Comparison of ENCODE assay signal across 18 cellular contexts in the genomic region with DNA sequence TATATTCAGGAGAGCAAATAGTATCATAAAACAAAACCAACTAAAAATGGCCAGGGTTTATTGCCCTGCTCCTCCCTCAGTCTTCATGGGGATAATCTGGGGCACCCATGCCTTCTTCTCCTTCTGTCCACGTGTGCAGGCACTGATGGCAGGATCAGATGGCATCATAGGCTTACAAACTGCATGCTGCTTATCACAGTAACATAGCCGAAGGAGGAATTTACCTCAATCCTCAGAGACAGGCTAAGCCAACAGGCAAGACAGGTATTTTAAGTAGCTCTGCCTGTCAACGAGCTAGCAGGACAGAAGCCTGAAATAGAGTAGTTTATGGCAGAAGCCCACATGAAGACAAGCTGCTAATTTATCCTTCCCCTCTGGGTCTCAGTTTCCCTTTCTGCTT. TPM values are rescaled to one million over a fixed set of nuclear protein-coding genes. Genes with fewer than 3 reads are reported as not detected.
DNase-seq lines count a peak whose midpoint lies in the region; ATAC-seq, FAIRE-seq and TF ChIP-seq lines count a peak whose summit lies in the region.
"Had no signal": no experiment of that assay in that cellular context is flagged by ENCODE, and none has a peak within 500 bp of the region (broad histone marks: within the 10 kb centered on the region; RNA-seq: fewer than 3 reads in every experiment).

No MANE protein-coding gene starts in this region.

- H3K9me3 Mint-ChIP-seq in activated CD8-positive, alpha-beta T cell treated with anti-CD3 and anti-CD28 coated beads, Interleukin-2, amount 10 ng/mL, durations not matched to agents 7 days and 5 days (ENCODE audit: insufficient read depth): no peaks in the 10 kb centered on the region
- H3K9me3 Mint-ChIP-seq in activated T-cell treated with anti-CD3 and anti-CD28 coated beads, Interleukin-2, amount 50 U/mL, for 4 hours: no peaks in the 10 kb centered on the region
- H3K9me3 Mint-ChIP-seq: activated T-cell treated with anti-CD3 and anti-CD28 coated beads, Interleukin-2, amount 50 U/mL, for 24 hours; natural killer cell treated with Interleukin-12 subunit alpha and Interleukin-12 subunit beta and Interleukin-15 and Interleukin-18, amount 100 ng/mL, for 72 hours; stimulated activated naive CD8-positive, alpha-beta T cell treated with anti-CD3 and anti-CD28 coated beads, Interleukin-15, Interleukin-2, amounts not matched to agents 100 ng/mL and 50 ng/mL, for 24 hours had no signal

- CTCF ChIA-PET in activated CD8-positive, alpha-beta T cell treated with anti-CD3 and anti-CD28 coated beads, Interleukin-2, amount 10 ng/mL, durations not matched to agents 7 days and 5 days (lab: Charles Lee): interaction anchor here (0.8 to 1.6 kb wide), 3 partner anchors 43 to 105 kb away, joined by 3 to 4 read pairs (median 3); no protein-coding TSS in a partner anchor

- H3K27me3 Mint-ChIP-seq in activated CD8-positive, alpha-beta T cell treated with anti-CD3 and anti-CD28 coated beads, Interleukin-2, amount 10 ng/mL, durations not matched to agents 7 days and 5 days (ENCODE audit: low read depth): peaks cover 3% of the 10 kb centered on the region
- H3K27me3 Mint-ChIP-seq in activated T-cell treated with anti-CD3 and anti-CD28 coated beads, Interleukin-2, amount 50 U/mL, for 4 hours (ENCODE audit: low read depth): no peaks in the 10 kb centered on the region
- H3K27me3 Mint-ChIP-seq: activated T-cell treated with anti-CD3 and anti-CD28 coated beads, Interleukin-2, amount 50 U/mL, for 24 hours; stimulated activated naive CD8-positive, alpha-beta T cell treated with anti-CD3 and anti-CD28 coated beads, Interleukin-15, Interleukin-2, amounts not matched to agents 100 ng/mL and 50 ng/mL, for 24 hours had no signal

- H3K9ac ChIP-seq in kidney (ENCODE audit: low read length in 2 of 2) (no peak overlapping the region), skeletal muscle tissue (ENCODE audit: low read depth in 1 of 3, low read length in 3 of 3) (peak overlapping the region in 2 of 3 donors; percentile 44 to 65)

- H3K27ac Mint-ChIP-seq in activated CD8-positive, alpha-beta T cell treated with anti-CD3 and anti-CD28 coated beads, Interleukin-2, amount 10 ng/mL, durations not matched to agents 7 days and 5 days: no peak overlapping the region
- H3K27ac Mint-ChIP-seq: activated T-cell treated with anti-CD3 and anti-CD28 coated beads, Interleukin-2, amount 50 U/mL, for 24 hours; natural killer cell treated with Interleukin-12 subunit alpha and Interleukin-12 subunit beta and Interleukin-15 and Interleukin-18, amount 100 ng/mL, for 72 hours; stimulated activated naive CD8-positive, alpha-beta T cell treated with anti-CD3 and anti-CD28 coated beads, Interleukin-15, Interleukin-2, amounts not matched to agents 100 ng/mL and 50 ng/mL, for 24 hours had no signal

- no peak overlapping the region for H3K4me3 ChIP-seq in Peyer's patch
- H3K4me3 ChIP-seq in kidney (ENCODE audit: low read length in 2 of 2): no peak overlapping the region
- H3K4me3 ChIP-seq in skeletal muscle tissue (ENCODE audit: low read length in 3 of 3): peak overlapping the region in 1 of 3 donors; percentile 15

- H3K27me3 ChIP-seq in Peyer's patch (no peaks in the 10 kb centered on the region), skeletal muscle tissue (ENCODE audit: control insufficient read depth in 3 of 3, insufficient read depth in 3 of 3, low read length in 3 of 3) (no peaks in the 10 kb centered on the region)
- H3K27me3 ChIP-seq: foreskin keratinocyte had no signal

- TF ChIP-seq POLR2A in Peyer's patch (IDR thresholded peaks at IDR 0.05): no peak

- FAIRE-seq in kidney (lab: Jason Lieb, UNC): no peak

- H3K27ac ChIP-seq in Peyer's patch (peak overlapping the region; percentile 13 to 66 (median 20)), kidney (ENCODE audit: low read depth in 2 of 2, low read length in 2 of 2) (peak overlapping the region; percentile 71 to 90), skeletal muscle tissue (ENCODE audit: low read depth, low read length) (peak overlapping the region; percentile 94)
- H3K27ac ChIP-seq: foreskin keratinocyte had no signal

- H3K36me3 Mint-ChIP-seq in activated CD8-positive, alpha-beta T cell treated with anti-CD3 and anti-CD28 coated beads, Interleukin-2, amount 10 ng/mL, durations not matched to agents 7 days and 5 days (ENCODE audit: low read depth): no peaks in the 10 kb centered on the region
- H3K36me3 Mint-ChIP-seq in activated T-cell treated with anti-CD3 and anti-CD28 coated beads, Interleukin-2, amount 50 U/mL, for 4 hours (ENCODE audit: insufficient read depth): no peaks in the 10 kb centered on the region
- H3K36me3 Mint-ChIP-seq: natural killer cell treated with Interleukin-12 subunit alpha and Interleukin-12 subunit beta and Interleukin-15 and Interleukin-18, amount 100 ng/mL, for 72 hours had no signal

- TF ChIP-seq CTCF in Peyer's patch (IDR thresholded peaks at IDR 0.05) (no peak), kidney (IDR thresholded peaks at IDR 0.05; ENCODE audit: borderline replicate concordance, extremely low read depth, insufficient read depth) (no peak)

- DNase-seq in Peyer's patch (peak in 1 of 3 donors; percentile 62), cerebellum (ENCODE audit: low spot score) (peak; percentile 19), kidney (no peak), AG08396 (ENCODE audit: low spot score) (no peak), NCI-H1048 (lab: John Stamatoyannopoulos, UW) (no peak)
- no peak for DNase-seq in activated CD8-positive, alpha-beta T cell treated with anti-CD3 and anti-CD28 coated beads, Interleukin-2, amount 10 ng/mL, durations not matched to agents 7 days and 5 days
- DNase-seq in activated T-cell treated with anti-CD3 and anti-CD28 coated beads, Interleukin-2, amount 50 U/mL, for 4 hours: no peak
- DNase-seq: activated CD4-positive, alpha-beta T cell treated with anti-CD3 and anti-CD28 coated beads for 48 hours; activated T-cell treated with anti-CD3 and anti-CD28 coated beads, Interleukin-2, amount 50 U/mL, for 24 hours; effector CD4-positive, alpha-beta T cell; NCI-H1436 treated with DMSO at 0.1 percent for 48 hours; NCI-H526 treated with DMSO at 0.1 percent for 48 hours had no signal

- no peak for ATAC-seq in activated CD8-positive, alpha-beta T cell treated with anti-CD3 and anti-CD28 coated beads, Interleukin-2, amount 10 ng/mL, durations not matched to agents 7 days and 5 days
- no peak for ATAC-seq in activated T-cell treated with anti-CD3 and anti-CD28 coated beads, Interleukin-2, amount 50 U/mL, for 4 hours
- ATAC-seq: foreskin keratinocyte; natural killer cell treated with Interleukin-12 subunit alpha and Interleukin-12 subunit beta and Interleukin-15 and Interleukin-18, amount 100 ng/mL, for 72 hours had no signal

- no peaks in the 10 kb centered on the region for H3K4me1 Mint-ChIP-seq in activated CD8-positive, alpha-beta T cell treated with anti-CD3 and anti-CD28 coated beads, Interleukin-2, amount 10 ng/mL, durations not matched to agents 7 days and 5 days (ENCODE audit: low read depth)
- no peaks in the 10 kb centered on the region for H3K4me1 Mint-ChIP-seq in activated T-cell treated with anti-CD3 and anti-CD28 coated beads, Interleukin-2, amount 50 U/mL, for 4 hours (ENCODE audit: low read depth)

- intact Hi-C loops in kidney (cut with DNase I): no loop called here

- peaks cover 0 to 55% (median 4%) of the 10 kb centered on the region in 4 donors for H3K4me1 ChIP-seq in Peyer's patch
- peaks cover 40 to 44% of the 10 kb centered on the region in 2 donors for H3K4me1 ChIP-seq in kidney (ENCODE audit: control insufficient read depth in 1 of 2, insufficient read depth in 1 of 2, low read depth in 1 of 2, low read length in 2 of 2)
- H3K4me1 ChIP-seq in skeletal muscle tissue (ENCODE audit: control insufficient read depth in 3 of 3, insufficient read depth in 3 of 3, low read length in 3 of 3): peaks cover 67 to 71% (median 68%) of the 10 kb centered on the region in 3 donors

- H3K36me3 ChIP-seq in Peyer's patch: peaks cover 0 to 2% (median 0%) of the 10 kb centered on the region in 3 donors
- no peaks in the 10 kb centered on the region for H3K36me3 ChIP-seq in kidney (ENCODE audit: control insufficient read depth in 1 of 2, insufficient read depth in 2 of 2, low read length in 2 of 2)
- no peaks in the 10 kb centered on the region for H3K36me3 ChIP-seq in skeletal muscle tissue (ENCODE audit: control insufficient read depth in 3 of 3, insufficient read depth in 3 of 3, low read length in 3 of 3)

- H3K4me3 Mint-ChIP-seq in activated CD8-positive, alpha-beta T cell treated with anti-CD3 and anti-CD28 coated beads, Interleukin-2, amount 10 ng/mL, durations not matched to agents 7 days and 5 days: no peak overlapping the region
- no peak overlapping the region for H3K4me3 Mint-ChIP-seq in activated T-cell treated with anti-CD3 and anti-CD28 coated beads, Interleukin-2, amount 50 U/mL, for 4 hours
- H3K4me3 Mint-ChIP-seq: activated T-cell treated with anti-CD3 and anti-CD28 coated beads, Interleukin-2, amount 50 U/mL, for 24 hours; natural killer cell treated with Interleukin-12 subunit alpha and Interleukin-12 subunit beta and Interleukin-15 and Interleukin-18, amount 100 ng/mL, for 72 hours; stimulated activated naive CD8-positive, alpha-beta T cell treated with anti-CD3 and anti-CD28 coated beads, Interleukin-15, Interleukin-2, amounts not matched to agents 100 ng/mL and 50 ng/mL, for 24 hours had no signal

- POLR2A ChIA-PET in activated CD8-positive, alpha-beta T cell treated with anti-CD3 and anti-CD28 coated beads, Interleukin-2, amount 10 ng/mL, durations not matched to agents 7 days and 5 days (lab: Charles Lee): no interaction called here

- H3K9me3 ChIP-seq in Peyer's patch (no peaks in the 10 kb centered on the region), kidney (ENCODE audit: control insufficient read depth in 1 of 2, low read length in 2 of 2) (no peaks in the 10 kb centered on the region), skeletal muscle tissue (ENCODE audit: control insufficient read depth in 3 of 3, low read length in 3 of 3) (no peaks in the 10 kb centered on the region)

RNA-seq across cellular contexts. Expression of gene LAMB3, which starts 9.4 kb away (rescaled TPM):
- total RNA-seq in Peyer's patch: 100 to 1,000 TPM in 3 of 4 donors, 1 to 10 TPM in 1; 9.1 to 109 (median 104) TPM
- 1.00 TPM for total RNA-seq in cerebellum
- total RNA-seq in kidney: 59.7 TPM
- polyA plus RNA-seq in kidney (ENCODE audit: insufficient read depth, low read depth, low replicate concordance): 2.5 TPM
- 0.52 TPM for total RNA-seq in skeletal muscle tissue
- under 1 TPM; 0.78 to 0.84 TPM for total RNA-seq in activated CD8-positive, alpha-beta T cell treated with anti-CD3 and anti-CD28 coated beads, Interleukin-2, amount 10 ng/mL, durations not matched to agents 7 days and 5 days
- total RNA-seq in activated T-cell treated with anti-CD3 and anti-CD28 coated beads, Interleukin-2, amount 50 U/mL, for 4 hours: 1 to 10 TPM in 1 of 3 donors, under 1 TPM in 2; 0.38 to 1.5 (median 0.55) TPM

RNA-seq across cellular contexts. Expression of gene G0S2, which starts 32.4 kb away (rescaled TPM):
- total RNA-seq in Peyer's patch: 10 to 100 TPM in 3 of 4 donors, 1 to 10 TPM in 1; 2.3 to 70.4 (median 14.1) TPM
- 1.2 TPM for total RNA-seq in cerebellum
- total RNA-seq in kidney: 15.5 TPM
- 103 TPM for polyA plus RNA-seq in kidney (ENCODE audit: insufficient read depth, low read depth, low replicate concordance)
- 78.8 TPM for total RNA-seq in skeletal muscle tissue
- total RNA-seq in activated CD8-positive, alpha-beta T cell treated with anti-CD3 and anti-CD28 coated beads, Interleukin-2, amount 10 ng/mL, durations not matched to agents 7 days and 5 days: not detected
- 10 to 100 TPM; 16.3 to 55.6 (median 39.0) TPM for total RNA-seq in activated T-cell treated with anti-CD3 and anti-CD28 coated beads, Interleukin-2, amount 50 U/mL, for 4 hours

RNA-seq across cellular contexts. Expression of gene CAMK1G, which starts 59.3 kb away (rescaled TPM):
- total RNA-seq in Peyer's patch (not detected), cerebellum (1.8 TPM), kidney (1.4 TPM), skeletal muscle tissue (not detected)
- 5.5 TPM for polyA plus RNA-seq in kidney (ENCODE audit: insufficient read depth, low read depth, low replicate concordance)
- total RNA-seq in activated CD8-positive, alpha-beta T cell treated with anti-CD3 and anti-CD28 coated beads, Interleukin-2, amount 10 ng/mL, durations not matched to agents 7 days and 5 days: not detected
- under 1 TPM; 0.08 to 0.15 (median 0.14) TPM for total RNA-seq in activated T-cell treated with anti-CD3 and anti-CD28 coated beads, Interleukin-2, amount 50 U/mL, for 4 hours
- total RNA-seq: foreskin keratinocyte; H4; natural killer cell treated with Interleukin-12 subunit alpha and Interleukin-12 subunit beta and Interleukin-15 and Interleukin-18, amount 100 ng/mL, for 72 hours; T-helper 2 cell treated with Interferon-gamma antibody and Interleukin-4, amounts not matched to agents 100 ng/mL and 5 ng/mL, for 36 hours had no signal
- polyA plus RNA-seq: foreskin keratinocyte had no signal

Comparison
In these comparisons a context has a peak if more than half of its experiments do, and no peak if none do; other contexts are left out.
1. H3K27ac ChIP-seq: peak in every context shown above with its lines; median percentile 94 in skeletal muscle tissue; 80 in kidney; 20 in Peyer's patch.
2. H3K9ac ChIP-seq: peak in skeletal muscle tissue (2 of 3); none in kidney (0 of 2).